ENCODE assay signal across 17 cellular contexts in the genomic region with DNA sequence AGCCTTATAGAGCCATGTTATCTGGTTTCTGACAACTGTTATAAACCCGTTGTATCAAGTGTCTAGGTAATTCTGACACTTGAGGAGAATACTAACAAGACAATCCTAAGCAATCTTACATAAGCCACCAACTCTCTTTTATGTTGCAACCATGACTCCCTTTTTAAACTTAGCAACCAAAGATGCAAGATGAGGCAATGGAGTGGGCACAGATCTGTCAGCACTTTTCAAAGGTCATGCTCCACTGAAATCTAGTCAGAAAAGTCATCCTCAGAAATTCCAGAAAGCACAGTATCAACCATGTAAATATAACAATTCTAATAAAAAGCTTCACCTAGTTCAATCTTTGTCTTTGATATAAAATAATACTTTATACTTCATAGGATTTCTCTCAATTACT.
A peak's percentile ranks its signal among the peaks of the same experiment; 100 is the strongest.
DNase-seq lines count a peak whose midpoint lies in the region; ATAC-seq and TF ChIP-seq lines count a peak whose summit lies in the region.
"Had no signal": no experiment of that assay in that cellular context is flagged by ENCODE, and none has a peak within 500 bp of the region (broad histone marks: within the 10 kb centered on the region; RNA-seq: fewer than 3 reads in every experiment).

No MANE protein-coding gene starts in this region.

- no peaks in the 10 kb centered on the region for H3K36me3 Mint-ChIP-seq in mesothelial cell of epicardium
- H3K36me3 Mint-ChIP-seq: natural killer cell treated with Interleukin-12 subunit alpha and Interleukin-12 subunit beta and Interleukin-15 and Interleukin-18, amount 100 ng/mL, for 72 hours had no signal

- no peak for ATAC-seq in GM18520 (IDR thresholded peaks at IDR 0.05; ENCODE audit: unreplicated experiment)
- ATAC-seq: body of pancreas; foreskin keratinocyte; lower lobe of right lung; natural killer cell treated with Interleukin-12 subunit alpha and Interleukin-12 subunit beta and Interleukin-15 and Interleukin-18, amount 100 ng/mL, for 72 hours had no signal

- DNase-seq in EL (peak; percentile 3), NB4 (ENCODE audit: low read depth) (peak; percentile 45), amniotic epithelial cell (ENCODE audit: low read depth) (peak; percentile 78), kidney glomerular epithelial cell (lab: John Stamatoyannopoulos, UW) (peak; percentile 69), mesothelial cell of epicardium (ENCODE audit: low spot score in 2 of 2, unreplicated experiment in 2 of 2) (no peak), hippocampal formation (lab: John Stamatoyannopoulos, UW) (no peak)
- DNase-seq in activated CD4-positive, alpha-beta T cell treated with anti-CD3 and anti-CD28 coated beads, Interleukin-2, amount 50 U/mL, for 48 hours, result no peak
- DNase-seq: activated CD4-positive, alpha-beta T cell treated with anti-CD3 and anti-CD28 coated beads for 4 hours; activated naive CD4-positive, alpha-beta T cell treated with anti-CD3 and anti-CD28 coated beads for 36 hours; body of pancreas; foreskin keratinocyte; lower lobe of right lung; NCI-H187; NCI-H69 had no signal

- peaks cover 6% of the 10 kb centered on the region for H3K4me1 Mint-ChIP-seq in mesothelial cell of epicardium

- H3K27ac Mint-ChIP-seq in mesothelial cell of epicardium, result no peak overlapping the region
- H3K27ac Mint-ChIP-seq: activated naive CD4-positive, alpha-beta T cell treated with anti-CD3 and anti-CD28 coated beads for 36 hours; natural killer cell treated with Interleukin-12 subunit alpha and Interleukin-12 subunit beta and Interleukin-15 and Interleukin-18, amount 100 ng/mL, for 72 hours; T-helper 2 cell treated with Interferon-gamma antibody and Interleukin-4, amounts not matched to agents 5 μg/mL and 100 μg/mL, for 36 hours had no signal

- H3K4me3 ChIP-seq in NB4 (ENCODE audit: low read depth, low read length), result no peak overlapping the region
- H3K4me3 ChIP-seq: body of pancreas, lower lobe of right lung had no signal

- H3K4me3 Mint-ChIP-seq in mesothelial cell of epicardium, result no peak overlapping the region
- H3K4me3 Mint-ChIP-seq: activated naive CD4-positive, alpha-beta T cell treated with anti-CD3 and anti-CD28 coated beads for 36 hours; natural killer cell treated with Interleukin-12 subunit alpha and Interleukin-12 subunit beta and Interleukin-15 and Interleukin-18, amount 100 ng/mL, for 72 hours; T-helper 2 cell treated with Interferon-gamma antibody and Interleukin-4, amounts not matched to agents 5 μg/mL and 100 μg/mL, for 36 hours had no signal

- TF ChIP-seq POLR2A in NB4 (IDR thresholded peaks at IDR 0.05; ENCODE audit: extremely low read depth, insufficient read length), result no peak

- TF ChIP-seq CTCF in NB4 (IDR thresholded peaks at IDR 0.05; ENCODE audit: low read depth, low read length) (no peak), mesothelial cell of epicardium (IDR thresholded peaks at IDR 0.05; ENCODE audit: unreplicated experiment) (no peak)

- H3K27me3 Mint-ChIP-seq in mesothelial cell of epicardium (ENCODE audit: low read depth), result no peaks in the 10 kb centered on the region
- H3K27me3 Mint-ChIP-seq: natural killer cell treated with Interleukin-12 subunit alpha and Interleukin-12 subunit beta and Interleukin-15 and Interleukin-18, amount 100 ng/mL, for 72 hours had no signal

- no peaks in the 10 kb centered on the region for H3K9me3 Mint-ChIP-seq in mesothelial cell of epicardium
- H3K9me3 Mint-ChIP-seq: activated naive CD4-positive, alpha-beta T cell treated with anti-CD3 and anti-CD28 coated beads for 36 hours; natural killer cell treated with Interleukin-12 subunit alpha and Interleukin-12 subunit beta and Interleukin-15 and Interleukin-18, amount 100 ng/mL, for 72 hours; T-helper 2 cell treated with Interferon-gamma antibody and Interleukin-4, amounts not matched to agents 5 μg/mL and 100 μg/mL, for 36 hours had no signal

Comparison
In these comparisons a context has a peak if more than half of its experiments do, and no peak if none do; other contexts are left out.
1. DNase-seq: peak in EL (single experiment), NB4 (single experiment), amniotic epithelial cell (single experiment) and kidney glomerular epithelial cell (single experiment); none in activated CD4-positive, alpha-beta T cell treated with anti-CD3 and anti-CD28 coated beads, Interleukin-2, amount 50 U/mL, for 48 hours (0 of 2), mesothelial cell of epicardium (0 of 2) and hippocampal formation (0 of 2).